18 cellular contexts compared by ENCODE assay signal in the genomic region with DNA sequence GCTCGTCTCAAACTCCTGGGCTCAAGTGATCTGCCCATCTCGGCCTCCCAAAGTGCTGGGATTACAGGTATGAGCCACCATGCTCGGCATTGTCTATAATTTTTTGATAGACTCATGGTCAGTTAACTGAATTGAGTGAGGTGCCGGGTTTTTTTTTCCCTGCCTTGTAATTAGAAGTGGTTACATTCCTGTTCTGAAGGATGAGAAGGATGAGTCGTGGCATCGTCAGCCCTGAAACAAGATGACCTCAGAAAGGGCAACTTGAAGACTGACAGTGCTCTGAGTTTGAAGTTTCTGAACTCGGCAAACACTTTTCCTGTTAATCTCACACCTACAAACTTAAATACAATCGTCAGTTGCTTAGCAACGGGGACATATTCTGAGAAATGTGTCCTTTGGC.
"Had no signal": no experiment of that assay in that cellular context is flagged by ENCODE, and none has a peak within 500 bp of the region (broad histone marks: within the 10 kb centered on the region; RNA-seq: fewer than 3 reads in every experiment).

No MANE protein-coding gene starts in this region.

- H3K9me3 Mint-ChIP-seq: activated naive CD4-positive, alpha-beta T cell treated with anti-CD3 and anti-CD28 coated beads for 36 hours; activated T-helper 17 cell treated with anti-CD3 and anti-CD28 coated beads, Interleukin-2, amount 50 U/mL, for 72 hours; memory B cell; nephron progenitor cell; stimulated activated naive B cell treated with anti-CD40 and anti-IgM and Interleukin-4, amounts not matched to agents 10 μg/mL and 1 μg/mL and 100 μg/mL, for 72 hours; T-cell had no signal

- H3K4me3 ChIP-seq: esophagus squamous epithelium, left lung, psoas muscle, transverse colon had no signal

- DNase-seq: activated CD4-positive, alpha-beta T cell treated with anti-CD3 and anti-CD28 coated beads for 4 hours; activated CD8-positive, alpha-beta memory T cell treated with anti-CD3 and anti-CD28 coated beads for 24 hours; activated naive CD4-positive, alpha-beta T cell treated with anti-CD3 and anti-CD28 coated beads for 36 hours; esophagus squamous epithelium; foreskin keratinocyte; head of caudate nucleus; left lung; nephron progenitor cell; psoas muscle; stimulated activated CD4-positive, alpha-beta T cell treated with anti-CD3 and anti-CD28 coated beads, Interleukin-2, amount 100 ng/mL, for 24 hours; stimulated activated naive B cell treated with anti-CD40 and anti-IgM and Interleukin-4, amounts not matched to agents 10 μg/mL and 1 μg/mL and 100 μg/mL, for 72 hours; substantia nigra; T-cell; transverse colon had no signal

- ATAC-seq: activated T-helper 17 cell treated with anti-CD3 and anti-CD28 coated beads, Interleukin-2, amount 50 U/mL, for 72 hours; foreskin keratinocyte; psoas muscle; sciatic nerve; stimulated activated naive B cell treated with anti-CD40 and anti-IgM and Interleukin-4, amounts not matched to agents 10 μg/mL and 1 μg/mL and 100 μg/mL, for 72 hours; T-cell had no signal

- H3K36me3 Mint-ChIP-seq: brain; memory B cell; stimulated activated naive B cell treated with anti-CD40 and anti-IgM and Interleukin-4, amounts not matched to agents 10 μg/mL and 1 μg/mL and 100 μg/mL, for 72 hours; T-cell had no signal

- H3K27ac Mint-ChIP-seq: activated naive CD4-positive, alpha-beta T cell treated with anti-CD3 and anti-CD28 coated beads for 36 hours; activated T-helper 17 cell treated with anti-CD3 and anti-CD28 coated beads, Interleukin-2, amount 50 U/mL, for 72 hours; brain; memory B cell; nephron progenitor cell; stimulated activated naive B cell treated with anti-CD40 and anti-IgM and Interleukin-4, amounts not matched to agents 10 μg/mL and 1 μg/mL and 100 μg/mL, for 72 hours; T-cell had no signal
